In the genomic region with DNA sequence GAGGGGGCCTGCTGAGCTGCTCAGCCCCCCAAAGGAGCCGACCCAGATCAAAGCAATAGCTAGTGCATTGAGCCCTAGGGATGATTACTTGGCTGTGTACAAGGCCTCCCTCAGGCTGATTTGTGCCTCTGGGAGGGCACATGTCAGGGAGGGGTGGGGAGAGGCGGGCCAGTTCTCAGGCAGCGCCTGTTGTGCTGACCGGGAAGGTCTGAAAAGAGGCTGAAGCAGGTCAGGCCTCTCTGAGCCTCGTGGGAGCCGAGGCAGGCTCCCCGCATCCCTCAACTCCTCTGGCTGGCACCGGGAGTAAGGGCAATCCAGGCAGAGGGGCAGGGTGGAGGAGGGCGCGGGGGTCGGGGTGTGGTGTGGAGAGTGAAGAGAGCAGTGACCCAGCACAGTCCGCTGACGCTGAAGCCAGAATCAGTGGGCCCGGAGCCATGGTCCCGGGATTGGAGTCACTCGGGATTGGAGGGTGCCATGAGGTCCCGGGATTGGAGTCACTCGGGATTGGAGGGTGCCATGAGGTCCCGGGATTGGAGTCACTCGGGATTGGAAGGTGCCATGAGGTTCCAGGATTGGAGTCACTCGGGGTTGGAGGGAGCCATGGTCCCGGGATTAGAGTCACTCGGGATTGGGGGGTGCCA, we compare ENCODE assay signal across 23 cellular contexts. TPM values are rescaled to one million over a fixed set of nuclear protein-coding genes. Genes with fewer than 3 reads are reported as not detected.
DNase-seq lines count a peak whose midpoint lies in the region; ATAC-seq and TF ChIP-seq lines count a peak whose summit lies in the region.
"Had no signal": no experiment of that assay in that cellular context is flagged by ENCODE, and none has a peak within 500 bp of the region (broad histone marks: within the 10 kb centered on the region; RNA-seq: fewer than 3 reads in every experiment).

No MANE protein-coding gene starts in this region.

- DNase-seq in activated CD4-positive, alpha-beta T cell treated with anti-CD3 and anti-CD28 coated beads, Interleukin-2, amount 10 ng/mL, durations not matched to agents 24 days and 14 days = no peak
- DNase-seq in activated CD4-positive, alpha-beta T cell treated with anti-CD3 and anti-CD28 coated beads, Interleukin-2, amount 10 ng/mL, durations not matched to agents 7 days and 5 days = no peak
- DNase-seq in prostate gland (ENCODE audit: low spot score) = no peak
- no peak for DNase-seq in SW 1271 (lab: John Stamatoyannopoulos, UW)
- no peak for DNase-seq in germinal center (ENCODE audit: low spot score)
- DNase-seq: activated CD8-positive, alpha-beta memory T cell treated with anti-CD3 and anti-CD28 coated beads for 24 hours; activated naive CD8-positive, alpha-beta T cell treated with anti-CD3 and anti-CD28 coated beads for 36 hours; activated T-cell treated with anti-CD3 and anti-CD28 coated beads, Interleukin-2, amount 50 U/mL, for 48 hours; effector memory CD4-positive, alpha-beta T cell; esophagus squamous epithelium; GOT3; Kasumi-1; left ventricle myocardium inferior; NCI-H187 treated with DMSO at 0.1 percent for 48 hours; NCI-H2227 treated with DMSO at 0.1 percent for 48 hours; NCI-H774; right cardiac atrium; stimulated activated CD4-positive, alpha-beta T cell treated with anti-CD3 and anti-CD28 coated beads, Interleukin-15, amount 100 ng/mL, for 24 hours had no signal

- TF ChIP-seq POLR2A in prostate gland (IDR thresholded peaks at IDR 0.05) = no peak

- no peak for ATAC-seq in GM19035 (IDR thresholded peaks at IDR 0.05; ENCODE audit: unreplicated experiment)
- ATAC-seq: right cardiac atrium had no signal

- H3K4me1 ChIP-seq in iPS-15b (ENCODE audit: control insufficient read depth, insufficient read depth, low read length) = no peaks in the 10 kb centered on the region
- H3K4me1 ChIP-seq in prostate gland (replicated peaks) = peaks cover 23% of the 10 kb centered on the region

- H3K4me3 ChIP-seq in iPS-15b (ENCODE audit: low read depth, low read length) = peak overlapping the region; percentile 18
- no peak overlapping the region for H3K4me3 ChIP-seq in prostate gland
- H3K4me3 ChIP-seq: esophagus squamous epithelium, left ventricle myocardium inferior had no signal

- no peaks in the 10 kb centered on the region for H3K9me3 Mint-ChIP-seq in activated CD4-positive, alpha-beta T cell treated with anti-CD3 and anti-CD28 coated beads, Interleukin-2, amount 10 ng/mL, durations not matched to agents 24 days and 14 days
- H3K9me3 Mint-ChIP-seq in activated CD4-positive, alpha-beta T cell treated with anti-CD3 and anti-CD28 coated beads, Interleukin-2, amount 10 ng/mL, durations not matched to agents 7 days and 5 days = no peaks in the 10 kb centered on the region
- H3K9me3 Mint-ChIP-seq: activated naive CD8-positive, alpha-beta T cell treated with anti-CD3 and anti-CD28 coated beads for 36 hours; T-helper 2 cell treated with Interferon-gamma antibody and Interleukin-4, amounts not matched to agents 5 μg/mL and 100 μg/mL, for 36 hours had no signal

- H3K27me3 ChIP-seq in iPS-15b (ENCODE audit: control insufficient read depth, insufficient read depth, low read length) (peaks cover 4% of the 10 kb centered on the region), prostate gland (replicated peaks; ENCODE audit: insufficient read depth) (no peaks in the 10 kb centered on the region)

- H3K27ac ChIP-seq in VCaP = peak overlapping the region; percentile 11
- H3K27ac ChIP-seq in prostate gland = peak overlapping the region; percentile 10 to 96
- H3K27ac ChIP-seq: esophagus squamous epithelium, left ventricle myocardium inferior had no signal

- no peak overlapping the region for H3K9ac ChIP-seq in iPS-15b (ENCODE audit: low read depth, low read length)

- peaks cover 21% of the 10 kb centered on the region for H3K4me1 Mint-ChIP-seq in activated CD4-positive, alpha-beta T cell treated with anti-CD3 and anti-CD28 coated beads, Interleukin-2, amount 10 ng/mL, durations not matched to agents 24 days and 14 days
- H3K4me1 Mint-ChIP-seq in activated CD4-positive, alpha-beta T cell treated with anti-CD3 and anti-CD28 coated beads, Interleukin-2, amount 10 ng/mL, durations not matched to agents 7 days and 5 days = peaks cover 33% of the 10 kb centered on the region

- TF ChIP-seq CTCF in VCaP (conservative IDR thresholded peaks at IDR 0.05) (no peak), prostate gland (IDR thresholded peaks at IDR 0.05) (no peak)

- intact Hi-C loops in activated CD4-positive, alpha-beta T cell treated with anti-CD3 and anti-CD28 coated beads, Interleukin-2, amount 10 ng/mL, durations not matched to agents 24 days and 14 days (cut with micrococcal nuclease) = no loop called here
- intact Hi-C loops in prostate gland (cut with DNase I) = loop anchor here (5.0 kb wide), 1 partner anchor 63 kb away; the partner anchor contains the start of gene FASN

- peak overlapping the region; percentile 83 for H3K4me3 Mint-ChIP-seq in activated CD4-positive, alpha-beta T cell treated with anti-CD3 and anti-CD28 coated beads, Interleukin-2, amount 10 ng/mL, durations not matched to agents 24 days and 14 days
- no peak overlapping the region for H3K4me3 Mint-ChIP-seq in activated CD4-positive, alpha-beta T cell treated with anti-CD3 and anti-CD28 coated beads, Interleukin-2, amount 10 ng/mL, durations not matched to agents 7 days and 5 days
- H3K4me3 Mint-ChIP-seq: activated naive CD8-positive, alpha-beta T cell treated with anti-CD3 and anti-CD28 coated beads for 36 hours had no signal

- WGBS in prostate gland = 82% methylated on average over 20 of the region's 23 CpGs

- CTCF ChIA-PET in activated CD4-positive, alpha-beta T cell treated with anti-CD3 and anti-CD28 coated beads, Interleukin-2, amount 10 ng/mL, durations not matched to agents 7 days and 5 days (lab: Charles Lee) = interaction anchor here (0.8 to 4.7 kb wide), 4 partner anchors 9 to 120 kb away, joined by 3 to 49 read pairs (median 5); partner anchors contain the start of genes CENPX and LRRC45

- POLR2A ChIA-PET in activated CD4-positive, alpha-beta T cell treated with anti-CD3 and anti-CD28 coated beads, Interleukin-2, amount 10 ng/mL, durations not matched to agents 7 days and 5 days (lab: Charles Lee) = no interaction called here

- peaks cover 12% of the 10 kb centered on the region for H3K36me3 Mint-ChIP-seq in activated CD4-positive, alpha-beta T cell treated with anti-CD3 and anti-CD28 coated beads, Interleukin-2, amount 10 ng/mL, durations not matched to agents 24 days and 14 days (ENCODE audit: low read depth)
- peaks cover 9% of the 10 kb centered on the region for H3K36me3 Mint-ChIP-seq in activated CD4-positive, alpha-beta T cell treated with anti-CD3 and anti-CD28 coated beads, Interleukin-2, amount 10 ng/mL, durations not matched to agents 7 days and 5 days (ENCODE audit: low read depth)
- H3K36me3 Mint-ChIP-seq: activated naive CD8-positive, alpha-beta T cell treated with anti-CD3 and anti-CD28 coated beads for 36 hours had no signal

- H3K9me3 ChIP-seq in iPS-15b (ENCODE audit: control insufficient read depth, insufficient read depth, low read length) (no peaks in the 10 kb centered on the region), prostate gland (no peaks in the 10 kb centered on the region)
- H3K9me3 ChIP-seq: esophagus squamous epithelium, left ventricle myocardium inferior had no signal

- H3K27ac Mint-ChIP-seq in activated CD4-positive, alpha-beta T cell treated with anti-CD3 and anti-CD28 coated beads, Interleukin-2, amount 10 ng/mL, durations not matched to agents 24 days and 14 days = no peak overlapping the region
- no peak overlapping the region for H3K27ac Mint-ChIP-seq in activated CD4-positive, alpha-beta T cell treated with anti-CD3 and anti-CD28 coated beads, Interleukin-2, amount 10 ng/mL, durations not matched to agents 7 days and 5 days
- H3K27ac Mint-ChIP-seq: activated naive CD8-positive, alpha-beta T cell treated with anti-CD3 and anti-CD28 coated beads for 36 hours; T-helper 2 cell treated with Interferon-gamma antibody and Interleukin-4, amounts not matched to agents 5 μg/mL and 100 μg/mL, for 36 hours had no signal

- peaks cover 4% of the 10 kb centered on the region for H3K36me3 ChIP-seq in iPS-15b (ENCODE audit: control insufficient read depth, insufficient read depth, low read length)
- no peaks in the 10 kb centered on the region for H3K36me3 ChIP-seq in prostate gland
- H3K36me3 ChIP-seq: left ventricle myocardium inferior had no signal

- H3K27me3 Mint-ChIP-seq in activated CD4-positive, alpha-beta T cell treated with anti-CD3 and anti-CD28 coated beads, Interleukin-2, amount 10 ng/mL, durations not matched to agents 24 days and 14 days = no peaks in the 10 kb centered on the region
- H3K27me3 Mint-ChIP-seq in activated CD4-positive, alpha-beta T cell treated with anti-CD3 and anti-CD28 coated beads, Interleukin-2, amount 10 ng/mL, durations not matched to agents 7 days and 5 days = no peaks in the 10 kb centered on the region
- H3K27me3 Mint-ChIP-seq: activated naive CD8-positive, alpha-beta T cell treated with anti-CD3 and anti-CD28 coated beads for 36 hours had no signal

RNA-seq across cellular contexts. Expression of gene DCXR, which starts 3.0 kb away (rescaled TPM):
- total RNA-seq in activated CD4-positive, alpha-beta T cell treated with anti-CD3 and anti-CD28 coated beads, Interleukin-2, amount 10 ng/mL, durations not matched to agents 24 days and 14 days = 128 TPM in 2 replicates
- 100 to 1,000 TPM; 140 to 144 TPM for total RNA-seq in activated CD4-positive, alpha-beta T cell treated with anti-CD3 and anti-CD28 coated beads, Interleukin-2, amount 10 ng/mL, durations not matched to agents 7 days and 5 days
- total RNA-seq in prostate gland = 100 to 1,000 TPM; 235 to 744 TPM

RNA-seq across cellular contexts. Expression of gene RAC3, which starts 3.0 kb away (rescaled TPM):
- 11.5 and 12.1 TPM in 2 replicates for total RNA-seq in activated CD4-positive, alpha-beta T cell treated with anti-CD3 and anti-CD28 coated beads, Interleukin-2, amount 10 ng/mL, durations not matched to agents 24 days and 14 days
- total RNA-seq in activated CD4-positive, alpha-beta T cell treated with anti-CD3 and anti-CD28 coated beads, Interleukin-2, amount 10 ng/mL, durations not matched to agents 7 days and 5 days = 10 to 100 TPM; 12.2 to 13.7 TPM
- total RNA-seq in prostate gland = 10 to 100 TPM; 41.8 to 93.9 TPM
- total RNA-seq: A172 had no signal

RNA-seq across cellular contexts. Expression of gene LRRC45, which starts 11.4 kb away (rescaled TPM):
- 39.0 and 40.6 TPM in 2 replicates for total RNA-seq in activated CD4-positive, alpha-beta T cell treated with anti-CD3 and anti-CD28 coated beads, Interleukin-2, amount 10 ng/mL, durations not matched to agents 24 days and 14 days
- 10 to 100 TPM; 54.5 to 68.4 TPM for total RNA-seq in activated CD4-positive, alpha-beta T cell treated with anti-CD3 and anti-CD28 coated beads, Interleukin-2, amount 10 ng/mL, durations not matched to agents 7 days and 5 days
- total RNA-seq in prostate gland = 10 to 100 TPM; 22.2 to 24.1 TPM

RNA-seq across cellular contexts. Expression of gene CENPX, which starts 11.8 kb away (rescaled TPM):
- 116 and 123 TPM in 2 replicates for total RNA-seq in activated CD4-positive, alpha-beta T cell treated with anti-CD3 and anti-CD28 coated beads, Interleukin-2, amount 10 ng/mL, durations not matched to agents 24 days and 14 days
- total RNA-seq in activated CD4-positive, alpha-beta T cell treated with anti-CD3 and anti-CD28 coated beads, Interleukin-2, amount 10 ng/mL, durations not matched to agents 7 days and 5 days = 10 to 100 TPM; 57.3 to 73.0 TPM
- total RNA-seq in prostate gland = 100 to 1,000 TPM in 1 of 2 donors, 10 to 100 TPM in 1; 84.9 to 263 TPM

RNA-seq across cellular contexts. Expression of gene RFNG, which starts 17.1 kb away (rescaled TPM):
- 21.4 and 30.8 TPM in 2 replicates for total RNA-seq in activated CD4-positive, alpha-beta T cell treated with anti-CD3 and anti-CD28 coated beads, Interleukin-2, amount 10 ng/mL, durations not matched to agents 24 days and 14 days
- 10 to 100 TPM; 29.0 to 29.8 TPM for total RNA-seq in activated CD4-positive, alpha-beta T cell treated with anti-CD3 and anti-CD28 coated beads, Interleukin-2, amount 10 ng/mL, durations not matched to agents 7 days and 5 days
- total RNA-seq in prostate gland = 10 to 100 TPM; 48.8 to 92.7 TPM
